1 cellular context compared by ENCODE assay signal in genomic region chr3:40309439-40309924, GRCh38.
TF ChIP-seq lines count a peak whose summit lies in the region.

Gene EIF1B (plus strand): TSS chr3:40309707. CDS start chr3:40309942, 235 bp downstream.

TF ChIP-seq in HepG2, 621 proteins besides CTCF, POLR2A, EP300 and RAD21 (continued from another document and continues in another):
- TF ChIP-seq ZBED4 (CRISPR knock-in tag; IDR thresholded peaks at IDR 0.05; ENCODE audit: borderline replicate concordance) (peak; percentile 39; the same call in 1 of the 2 replicates), ZSCAN12 (CRISPR knock-in tag; IDR thresholded peaks at IDR 0.05) (no peak), CBX5 (CRISPR knock-in tag; IDR thresholded peaks at IDR 0.05; ENCODE audit: borderline replicate concordance) (no peak; the same call in 1 of the 2 replicates), PHB2 (IDR thresholded peaks at IDR 0.05; ENCODE audit: partially characterized antibody) (no peak), NKX3-1 (CRISPR knock-in tag; IDR thresholded peaks at IDR 0.05) (no peak), HHEX (CRISPR knock-in tag; IDR thresholded peaks at IDR 0.05) (no peak), ZNF350 (CRISPR knock-in tag; IDR thresholded peaks at IDR 0.05; ENCODE audit: borderline replicate concordance, low read depth) (peak; percentile 77; the same call in 1 of the 2 replicates), ZFP41 (CRISPR knock-in tag; IDR thresholded peaks at IDR 0.05; ENCODE audit: borderline replicate concordance) (peak; percentile 28; the same call in 1 of the 2 replicates), PAXIP1 (CRISPR knock-in tag; conservative IDR thresholded peaks at IDR 0.05) (no peak), CSRNP1 (CRISPR knock-in tag; IDR thresholded peaks at IDR 0.05) (no peak), NONO (IDR thresholded peaks at IDR 0.05) (no peak), NONO (CRISPR knock-in tag; conservative IDR thresholded peaks at IDR 0.05) (peak; percentile 9; the same call in 1 of the 2 replicates), ARID4A (CRISPR knock-in tag; IDR thresholded peaks at IDR 0.05; ENCODE audit: borderline replicate concordance) (peak; percentile 75; the same call in 1 of the 2 replicates), POLR2G (IDR thresholded peaks at IDR 0.05; ENCODE audit: low read depth, low read length) (peak; percentile 90), HNRNPL (IDR thresholded peaks at IDR 0.05; ENCODE audit: low read depth, low read length) (peak; percentile 77), ZSCAN22 (CRISPR knock-in tag; IDR thresholded peaks at IDR 0.05) (no peak), ZNF710 (CRISPR knock-in tag; IDR thresholded peaks at IDR 0.05; ENCODE audit: borderline replicate concordance) (no peak), ARNTL (CRISPR knock-in tag; IDR thresholded peaks at IDR 0.05) (no peak), ARNT2 (CRISPR knock-in tag; IDR thresholded peaks at IDR 0.05; ENCODE audit: low read depth) (no peak), CREB1 (IDR thresholded peaks at IDR 0.05) (peak; percentile 68), CREB1 (CRISPR knock-in tag; IDR thresholded peaks at IDR 0.05) (peak; percentile 71), SKIL (CRISPR knock-in tag; IDR thresholded peaks at IDR 0.05; ENCODE audit: borderline replicate concordance) (no peak), ZNF740 (CRISPR knock-in tag; IDR thresholded peaks at IDR 0.05) (no peak), NR2F1 (CRISPR knock-in tag; IDR thresholded peaks at IDR 0.05) (no peak), TOE1 (CRISPR knock-in tag; IDR thresholded peaks at IDR 0.05) (no peak), ZBTB38 (CRISPR knock-in tag; IDR thresholded peaks at IDR 0.05) (peak; percentile 44; the same call in 1 of the 2 replicates), CHD2 (IDR thresholded peaks at IDR 0.05; ENCODE audit: low read depth, low read length) (no peak), ZNF770 (CRISPR knock-in tag; IDR thresholded peaks at IDR 0.05) (no peak), U2AF1 (optimal IDR thresholded peaks at IDR 0.05; ENCODE audit: low read depth, low read length) (peak; percentile 64), PCBP1 (IDR thresholded peaks at IDR 0.05; ENCODE audit: borderline replicate concordance, low read depth, low read length) (peak; percentile 96), CCDC6 (CRISPR knock-in tag; IDR thresholded peaks at IDR 0.05) (no peak), ZBTB39 (CRISPR knock-in tag; IDR thresholded peaks at IDR 0.05) (no peak), CHD4 (IDR thresholded peaks at IDR 0.05; ENCODE audit: borderline replicate concordance, low read length) (no peak), POLR2AphosphoS5 (IDR thresholded peaks at IDR 0.05; ENCODE audit: low read depth, low read length) (peak; percentile 89), TBX2 (CRISPR knock-in tag; IDR thresholded peaks at IDR 0.05; ENCODE audit: borderline replicate concordance) (peak; percentile 70; the same call in 1 of the 2 replicates), ZNF772 (CRISPR knock-in tag; IDR thresholded peaks at IDR 0.05) (peak; percentile 73)
